In genomic region chr2:11899264-11899818, GRCh38 we compare ENCODE assay signal across 14 cellular contexts.
DNase-seq lines count a peak whose midpoint lies in the region; ATAC-seq and TF ChIP-seq lines count a peak whose summit lies in the region.
"Had no signal": no experiment of that assay in that cellular context is flagged by ENCODE, and none has a peak within 500 bp of the region (broad histone marks: within the 10 kb centered on the region; RNA-seq: fewer than 3 reads in every experiment).

No MANE protein-coding gene starts in this region.

- H3K79me2 ChIP-seq in fibroblast of lung (ENCODE audit: control insufficient read depth, insufficient read depth, low read length) = no peaks in the 10 kb centered on the region

- no peak overlapping the region for H3K4me3 Mint-ChIP-seq in activated naive CD8-positive, alpha-beta T cell treated with anti-CD3 and anti-CD28 coated beads, Interleukin-2, amount 50 U/mL, for 24 hours
- no peak overlapping the region for H3K4me3 Mint-ChIP-seq in activated naive CD8-positive, alpha-beta T cell treated with anti-CD3 and anti-CD28 coated beads for 36 hours
- H3K4me3 Mint-ChIP-seq in naive thymus-derived CD4-positive, alpha-beta T cell = no peak overlapping the region
- H3K4me3 Mint-ChIP-seq: activated naive CD4-positive, alpha-beta T cell treated with anti-CD3 and anti-CD28 coated beads, Interleukin-2, amount 50 U/mL, for 24 hours; type B pancreatic cell had no signal

- intact Hi-C loops in naive thymus-derived CD4-positive, alpha-beta T cell (cut with micrococcal nuclease) = no loop called here

- no peak overlapping the region for H3K27ac Mint-ChIP-seq in activated naive CD8-positive, alpha-beta T cell treated with anti-CD3 and anti-CD28 coated beads, Interleukin-2, amount 50 U/mL, for 24 hours
- no peak overlapping the region for H3K27ac Mint-ChIP-seq in activated naive CD8-positive, alpha-beta T cell treated with anti-CD3 and anti-CD28 coated beads for 36 hours
- peak overlapping the region in 1 of 9 donors; percentile 51 for H3K27ac Mint-ChIP-seq in naive thymus-derived CD4-positive, alpha-beta T cell
- H3K27ac Mint-ChIP-seq: activated naive CD4-positive, alpha-beta T cell treated with anti-CD3 and anti-CD28 coated beads, Interleukin-2, amount 50 U/mL, for 24 hours; type B pancreatic cell had no signal

- ATAC-seq in activated naive CD8-positive, alpha-beta T cell treated with anti-CD3 and anti-CD28 coated beads, Interleukin-2, amount 50 U/mL, for 24 hours = peak; percentile 46
- no peak for ATAC-seq in naive thymus-derived CD4-positive, alpha-beta T cell

- peaks cover 9% of the 10 kb centered on the region for H3K9me3 Mint-ChIP-seq in activated naive CD8-positive, alpha-beta T cell treated with anti-CD3 and anti-CD28 coated beads, Interleukin-2, amount 50 U/mL, for 24 hours
- peaks cover 8% of the 10 kb centered on the region for H3K9me3 Mint-ChIP-seq in activated naive CD8-positive, alpha-beta T cell treated with anti-CD3 and anti-CD28 coated beads for 36 hours
- H3K9me3 Mint-ChIP-seq in naive thymus-derived CD4-positive, alpha-beta T cell = peaks cover 0 to 11% (median 6%) of the 10 kb centered on the region in 11 donors
- H3K9me3 Mint-ChIP-seq: activated naive CD4-positive, alpha-beta T cell treated with anti-CD3 and anti-CD28 coated beads, Interleukin-2, amount 50 U/mL, for 24 hours had no signal

- H3K36me3 Mint-ChIP-seq in activated naive CD8-positive, alpha-beta T cell treated with anti-CD3 and anti-CD28 coated beads, Interleukin-2, amount 50 U/mL, for 24 hours (ENCODE audit: low read depth) = peaks cover 7% of the 10 kb centered on the region
- peaks cover 3% of the 10 kb centered on the region for H3K36me3 Mint-ChIP-seq in activated naive CD8-positive, alpha-beta T cell treated with anti-CD3 and anti-CD28 coated beads for 36 hours
- peaks cover 0 to 8% (median 0%) of the 10 kb centered on the region in 5 donors for H3K36me3 Mint-ChIP-seq in naive thymus-derived CD4-positive, alpha-beta T cell
- H3K36me3 Mint-ChIP-seq: activated naive CD4-positive, alpha-beta T cell treated with anti-CD3 and anti-CD28 coated beads, Interleukin-2, amount 50 U/mL, for 24 hours; type B pancreatic cell had no signal

- H4K20me1 ChIP-seq in fibroblast of lung (ENCODE audit: control insufficient read depth, extremely low read depth, insufficient read depth, low read length) = no peaks in the 10 kb centered on the region

- no peaks in the 10 kb centered on the region for H3K9me3 ChIP-seq in fibroblast of lung (ENCODE audit: control insufficient read depth, insufficient read depth, low read depth, low read length)
- H3K9me3 ChIP-seq in naive thymus-derived CD4-positive, alpha-beta T cell (ENCODE audit: control insufficient read depth in 2 of 3, low read length in 3 of 3) = no peaks in the 10 kb centered on the region

- H3K36me3 ChIP-seq in fibroblast of lung (ENCODE audit: control insufficient read depth, insufficient read depth, low read length) = no peaks in the 10 kb centered on the region
- no peaks in the 10 kb centered on the region for H3K36me3 ChIP-seq in naive thymus-derived CD4-positive, alpha-beta T cell (ENCODE audit: control insufficient read depth in 2 of 3, insufficient read depth in 3 of 3, low read length in 3 of 3)

- peaks cover 4% of the 10 kb centered on the region for H3K4me1 Mint-ChIP-seq in activated naive CD8-positive, alpha-beta T cell treated with anti-CD3 and anti-CD28 coated beads, Interleukin-2, amount 50 U/mL, for 24 hours
- H3K4me1 Mint-ChIP-seq in activated naive CD8-positive, alpha-beta T cell treated with anti-CD3 and anti-CD28 coated beads for 36 hours = no peaks in the 10 kb centered on the region
- peaks cover 0 to 2% (median 0%) of the 10 kb centered on the region in 7 donors for H3K4me1 Mint-ChIP-seq in naive thymus-derived CD4-positive, alpha-beta T cell
- H3K4me1 Mint-ChIP-seq: activated naive CD4-positive, alpha-beta T cell treated with anti-CD3 and anti-CD28 coated beads, Interleukin-2, amount 50 U/mL, for 24 hours had no signal

- H3K4me3 ChIP-seq in fibroblast of lung (replicated peaks in 1 of 4; ENCODE audit: control extremely low read depth in 1 of 4, insufficient read depth in 1 of 4, low read depth in 3 of 4, low read length in 4 of 4) = no peak overlapping the region
- H3K4me3 ChIP-seq in naive thymus-derived CD4-positive, alpha-beta T cell (ENCODE audit: low read length) = no peak overlapping the region

- no peaks in the 10 kb centered on the region for H3K27me3 ChIP-seq in fibroblast of lung (ENCODE audit: control insufficient read depth, insufficient read depth, low read length)
- H3K27me3 ChIP-seq in naive thymus-derived CD4-positive, alpha-beta T cell (ENCODE audit: control insufficient read depth in 2 of 2, insufficient read depth in 2 of 2, low read length in 2 of 2) = no peaks in the 10 kb centered on the region

- POLR2A ChIA-PET in naive thymus-derived CD4-positive, alpha-beta T cell (lab: Charles Lee) = no interaction called here

- TF ChIP-seq CTCF in fibroblast of lung (conservative IDR thresholded peaks at IDR 0.05 in 1 of 2, IDR thresholded peaks at IDR 0.05 in 1 of 2; ENCODE audit: low read depth in 1 of 2, low read length in 2 of 2) = no peak

- H3K27ac ChIP-seq in fibroblast of lung (ENCODE audit: insufficient read depth, low read length) = no peak overlapping the region
- H3K27ac ChIP-seq in naive thymus-derived CD4-positive, alpha-beta T cell (ENCODE audit: low read depth, low read length) = no peak overlapping the region

- H3K4me1 ChIP-seq in fibroblast of lung (ENCODE audit: control insufficient read depth, extremely low read depth, insufficient read depth, low read length) = no peaks in the 10 kb centered on the region
- no peaks in the 10 kb centered on the region for H3K4me1 ChIP-seq in naive thymus-derived CD4-positive, alpha-beta T cell (ENCODE audit: control insufficient read depth in 2 of 2, insufficient read depth in 2 of 2, low read length in 2 of 2)

- DNase-seq in activated naive CD8-positive, alpha-beta T cell treated with anti-CD3 and anti-CD28 coated beads, Interleukin-2, amount 50 U/mL, for 24 hours = no peak
- DNase-seq in activated naive CD8-positive, alpha-beta T cell treated with anti-CD3 and anti-CD28 coated beads for 36 hours = no peak
- peak; percentile 15 for DNase-seq in T1000 (lab: John Stamatoyannopoulos, UW)
- DNase-seq in fibroblast of lung (ENCODE audit: low read depth in 2 of 2) = peak; percentile 65 to 80
- peak; percentile 26 for DNase-seq in stromal cell of bone marrow (ENCODE audit: low read depth)
- no peak for DNase-seq in NOMO-1 (lab: John Stamatoyannopoulos, UW; ENCODE audit: unreplicated experiment in 2 of 2)
- DNase-seq in naive thymus-derived CD4-positive, alpha-beta T cell = no peak
- DNase-seq in NCI-H187 treated with DMSO at 0.1 percent for 48 hours (lab: John Stamatoyannopoulos, UW) = no peak
- DNase-seq: hippocampal formation; NCI-H1092; occipital lobe; stimulated activated CD4-positive, alpha-beta T cell treated with anti-CD3 and anti-CD28 coated beads, Interleukin-12 subunit alpha, Interleukin-12 subunit beta, amount 100 ng/mL, for 4 hours had no signal

- CTCF ChIA-PET in naive thymus-derived CD4-positive, alpha-beta T cell (lab: Charles Lee) = no interaction called here

- H2AFZ ChIP-seq in fibroblast of lung (ENCODE audit: low read length) = no peak overlapping the region

- H3K9ac ChIP-seq in fibroblast of lung (ENCODE audit: insufficient read depth, low read length) = no peak overlapping the region

- H3K27me3 Mint-ChIP-seq in activated naive CD8-positive, alpha-beta T cell treated with anti-CD3 and anti-CD28 coated beads, Interleukin-2, amount 50 U/mL, for 24 hours = no peaks in the 10 kb centered on the region
- H3K27me3 Mint-ChIP-seq in activated naive CD8-positive, alpha-beta T cell treated with anti-CD3 and anti-CD28 coated beads for 36 hours = no peaks in the 10 kb centered on the region
- peaks cover 0 to 3% (median 0%) of the 10 kb centered on the region in 5 donors for H3K27me3 Mint-ChIP-seq in naive thymus-derived CD4-positive, alpha-beta T cell
- H3K27me3 Mint-ChIP-seq: activated naive CD4-positive, alpha-beta T cell treated with anti-CD3 and anti-CD28 coated beads, Interleukin-2, amount 50 U/mL, for 24 hours; type B pancreatic cell had no signal

- no peak overlapping the region for H3K4me2 ChIP-seq in fibroblast of lung (ENCODE audit: extremely low read depth, insufficient read depth, low read length)

Comparison
In these comparisons a context has a peak if more than half of its experiments do, and no peak if none do; other contexts are left out.
1. DNase-seq: peak in T1000 (single experiment), fibroblast of lung (2 of 2) and stromal cell of bone marrow (single experiment); none in activated naive CD8-positive, alpha-beta T cell treated with anti-CD3 and anti-CD28 coated beads, Interleukin-2, amount 50 U/mL, for 24 hours (single experiment), activated naive CD8-positive, alpha-beta T cell treated with anti-CD3 and anti-CD28 coated beads for 36 hours (single experiment), NOMO-1 (0 of 2), naive thymus-derived CD4-positive, alpha-beta T cell (0 of 9) and NCI-H187 treated with DMSO at 0.1 percent for 48 hours (single experiment).